ENCODE assay signal across 25 cellular contexts in genomic region chr3:48001991-48002390, GRCh38.
"Had no signal": no experiment of that assay in that cellular context is flagged by ENCODE, and none has a peak within 500 bp of the region (broad histone marks: within the 10 kb centered on the region; RNA-seq: fewer than 3 reads in every experiment).

No MANE protein-coding gene starts in this region.

- H3K27ac ChIP-seq: breast epithelium, SJSA1 had no signal

- ATAC-seq: PC-3, SK-N-SH treated with all-trans-retinoic acid at 6 μM for 48 hours, T-helper 17 cell had no signal

- H3K27me3 ChIP-seq: breast epithelium, SJSA1 had no signal

- H3K4me3 Mint-ChIP-seq: activated B cell treated with CpG ODN at 0.5 μM for 24 hours; activated CD4-positive, alpha-beta memory T cell treated with anti-CD3 and anti-CD28 coated beads, Interleukin-2, amount 10 ng/mL, durations not matched to agents 7 days and 5 days; activated CD4-positive, alpha-beta T cell treated with anti-CD3 and anti-CD28 coated beads, Interleukin-2, amount 10 ng/mL, durations not matched to agents 7 days and 5 days; activated naive CD8-positive, alpha-beta T cell treated with anti-CD3 and anti-CD28 coated beads, Interleukin-2, amount 10 ng/mL, durations not matched to agents 7 days and 5 days; T-helper 17 cell had no signal

- H3K9me3 ChIP-seq: breast epithelium, SJSA1 had no signal

- H3K27ac Mint-ChIP-seq: activated B cell treated with CpG ODN at 0.5 μM for 24 hours; activated CD4-positive, alpha-beta memory T cell treated with anti-CD3 and anti-CD28 coated beads, Interleukin-2, amount 10 ng/mL, durations not matched to agents 7 days and 5 days; activated CD4-positive, alpha-beta T cell treated with anti-CD3 and anti-CD28 coated beads, Interleukin-2, amount 10 ng/mL, durations not matched to agents 7 days and 5 days; activated naive CD8-positive, alpha-beta T cell treated with anti-CD3 and anti-CD28 coated beads, Interleukin-2, amount 10 ng/mL, durations not matched to agents 7 days and 5 days; T-helper 17 cell had no signal

- DNase-seq: activated B cell treated with CpG ODN at 0.5 μM for 24 hours; activated CD4-positive, alpha-beta memory T cell treated with anti-CD3 and anti-CD28 coated beads, Interleukin-2, amount 10 ng/mL, durations not matched to agents 7 days and 5 days; activated CD4-positive, alpha-beta T cell treated with anti-CD3 and anti-CD28 coated beads for 1 hour; activated CD4-positive, alpha-beta T cell treated with anti-CD3 and anti-CD28 coated beads, Interleukin-2, amount 10 ng/mL, durations not matched to agents 7 days and 5 days; activated CD8-positive, alpha-beta memory T cell treated with anti-CD3 and anti-CD28 coated beads, Interleukin-2, amount 50 U/mL, for 48 hours; activated naive CD8-positive, alpha-beta T cell treated with anti-CD3 and anti-CD28 coated beads, Interleukin-2, amount 10 ng/mL, durations not matched to agents 7 days and 5 days; activated T-cell treated with anti-CD3 and anti-CD28 coated beads, Interleukin-2, amount 50 U/mL, for 1 hour; aorta; caudate nucleus; Kasumi-1; KBM-7; NCI-H1105; NCI-H1436; NCI-H1694 treated with DMSO at 0.1 percent for 48 hours; NCI-H2029 treated with DMSO at 0.1 percent for 48 hours; NCI-H510A treated with DMSO at 0.1 percent for 48 hours; NCI-H69; PC-3; SHP77; T-helper 17 cell; T-helper 9 cell had no signal

- H3K27me3 Mint-ChIP-seq: activated B cell treated with CpG ODN at 0.5 μM for 24 hours; activated CD4-positive, alpha-beta memory T cell treated with anti-CD3 and anti-CD28 coated beads, Interleukin-2, amount 10 ng/mL, durations not matched to agents 7 days and 5 days; activated CD4-positive, alpha-beta T cell treated with anti-CD3 and anti-CD28 coated beads, Interleukin-2, amount 10 ng/mL, durations not matched to agents 7 days and 5 days; activated naive CD8-positive, alpha-beta T cell treated with anti-CD3 and anti-CD28 coated beads, Interleukin-2, amount 10 ng/mL, durations not matched to agents 7 days and 5 days; T-helper 17 cell had no signal

- H3K4me1 ChIP-seq: breast epithelium, SJSA1 had no signal

- FAIRE-seq: RCC 7860 had no signal

- H3K4me1 Mint-ChIP-seq: activated B cell treated with CpG ODN at 0.5 μM for 24 hours; activated CD4-positive, alpha-beta memory T cell treated with anti-CD3 and anti-CD28 coated beads, Interleukin-2, amount 10 ng/mL, durations not matched to agents 7 days and 5 days; activated CD4-positive, alpha-beta T cell treated with anti-CD3 and anti-CD28 coated beads, Interleukin-2, amount 10 ng/mL, durations not matched to agents 7 days and 5 days had no signal

- H3K4me3 ChIP-seq: breast epithelium, SJSA1 had no signal

- H3K9me3 Mint-ChIP-seq: activated B cell treated with CpG ODN at 0.5 μM for 24 hours; activated CD4-positive, alpha-beta memory T cell treated with anti-CD3 and anti-CD28 coated beads, Interleukin-2, amount 10 ng/mL, durations not matched to agents 7 days and 5 days; activated CD4-positive, alpha-beta T cell treated with anti-CD3 and anti-CD28 coated beads, Interleukin-2, amount 10 ng/mL, durations not matched to agents 7 days and 5 days; activated naive CD8-positive, alpha-beta T cell treated with anti-CD3 and anti-CD28 coated beads, Interleukin-2, amount 10 ng/mL, durations not matched to agents 7 days and 5 days had no signal

- H3K36me3 ChIP-seq: breast epithelium had no signal
